Comparison of ENCODE assay signal across 8 cellular contexts in the genomic region with DNA sequence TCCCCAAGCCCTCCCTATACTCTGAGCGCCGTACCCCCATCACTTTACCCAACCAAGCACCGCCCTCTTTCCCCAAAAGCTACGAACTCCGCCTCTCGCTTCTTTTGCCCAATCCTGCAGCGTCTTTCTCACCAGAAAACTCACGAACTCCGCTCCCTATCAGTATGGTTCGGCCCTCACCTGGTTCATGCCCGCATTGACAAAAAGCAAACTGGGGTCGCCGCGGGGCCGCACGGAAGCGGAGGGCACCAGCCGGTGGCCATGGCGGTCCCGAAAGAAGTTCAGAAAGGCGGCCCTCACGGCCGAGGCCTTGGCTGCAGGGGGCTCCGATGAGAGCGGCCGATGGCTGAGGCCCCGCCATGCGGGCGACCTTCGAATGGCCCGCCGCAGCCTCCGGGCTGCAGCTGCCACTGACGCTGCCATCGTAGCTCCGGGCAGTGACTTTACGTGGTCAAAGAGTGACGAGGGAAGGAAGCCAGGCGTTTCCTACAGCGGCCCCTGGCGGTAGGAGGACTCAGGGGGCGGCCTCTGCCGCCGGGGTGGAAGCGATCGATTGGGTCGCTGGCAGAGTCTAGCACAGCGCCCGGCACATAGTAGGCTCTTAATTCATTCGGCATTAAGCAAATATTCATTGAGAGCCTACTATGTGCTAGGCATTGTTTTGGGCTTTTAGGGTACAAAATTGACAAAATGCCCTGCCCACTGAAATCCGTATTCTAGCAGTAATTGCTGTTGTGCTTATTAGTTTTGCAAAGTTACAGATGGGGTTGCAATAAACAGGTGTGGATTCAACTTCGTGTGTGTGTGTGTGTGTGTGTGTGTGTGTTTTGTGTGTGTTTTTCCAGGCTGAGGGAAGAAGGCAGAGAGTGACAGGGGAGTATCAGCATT. TPM values are rescaled to one million over a fixed set of nuclear protein-coding genes. Genes with fewer than 3 reads are reported as not detected.
DNase-seq lines count a peak whose midpoint lies in the region; ATAC-seq and TF ChIP-seq lines count a peak whose summit lies in the region.

TSS of gene AARS2 (minus strand) at position 447 of the 888 bp plus-strand sequence. CDS start at position 423, 24 bp downstream.

- peak; percentile 83 for TF ChIP-seq POLR2A in transverse colon (IDR thresholded peaks at IDR 0.05)

- ATAC-seq in HG02678 (IDR thresholded peaks at IDR 0.05; ENCODE audit: unreplicated experiment): peak; percentile 90

- H3K23ac ChIP-seq in trophoblast cell (ENCODE audit: low read length): no peak within 1 kb of the TSS

- intact Hi-C loops in cardiac septum (cut with DNase I): loop anchor here (5.0 kb wide), 1 partner anchor 46 kb away; the partner anchor contains the start of gene NFKBIE
- intact Hi-C loops in transverse colon (cut with DNase I; ENCODE audit: low total_unique reads): no loop called here

- peaks cover 24 to 26% of the 10 kb centered on the region in 2 experiments for H3K36me3 ChIP-seq in trophoblast cell (ENCODE audit: control insufficient read depth in 1 of 2, insufficient read depth in 2 of 2, low read length in 2 of 2)
- peaks cover 0 to 9% (median 0%) of the 10 kb centered on the region in 4 donors for H3K36me3 ChIP-seq in transverse colon

- H3K4me1 ChIP-seq in trophoblast cell (ENCODE audit: control insufficient read depth in 1 of 2, insufficient read depth in 2 of 2, low read length in 2 of 2): peaks cover 3 to 7% of the 10 kb centered on the region in 2 experiments
- H3K4me1 ChIP-seq in transverse colon: peaks cover 0 to 17% (median 11%) of the 10 kb centered on the region in 4 donors

- peaks cover 4% of the 10 kb centered on the region for H3K79me2 ChIP-seq in trophoblast cell (ENCODE audit: control insufficient read depth, insufficient read depth, low read length, poor library complexity)

- H2BK120ac ChIP-seq in trophoblast cell (ENCODE audit: insufficient read depth, low read length, poor library complexity): peak within 1 kb of the TSS; percentile 9

- H3K79me1 ChIP-seq in trophoblast cell (ENCODE audit: low read length): peaks cover 5% of the 10 kb centered on the region

- H2BK5ac ChIP-seq in trophoblast cell (ENCODE audit: low read depth, low read length, poor library complexity): peak within 1 kb of the TSS; percentile 81

- peak within 1 kb of the TSS; percentile 3 for H3K27ac ChIP-seq in trophoblast cell (ENCODE audit: low read depth, low read length)
- peak within 1 kb of the TSS; percentile 81 to 92 (median 88) for H3K27ac ChIP-seq in transverse colon

- peak within 1 kb of the TSS; percentile 86 for H4K8ac ChIP-seq in trophoblast cell (ENCODE audit: low read depth, low read length)

- no peak within 1 kb of the TSS for H2BK12ac ChIP-seq in trophoblast cell (ENCODE audit: low read length)

- TF ChIP-seq CTCF in GM12873 (IDR thresholded peaks at IDR 0.05; ENCODE audit: insufficient read depth, low read depth, low read length, missing control alignments): peak; percentile 100
- TF ChIP-seq CTCF in transverse colon (IDR thresholded peaks at IDR 0.05): peak; percentile 91 to 99 (median 97)

- H3K4ac ChIP-seq in trophoblast cell (ENCODE audit: low read depth, low read length): peak within 1 kb of the TSS; percentile 46

- H2AK5ac ChIP-seq in trophoblast cell (ENCODE audit: low read length): no peak within 1 kb of the TSS

- peak within 1 kb of the TSS; percentile 91 for H4K91ac ChIP-seq in trophoblast cell (ENCODE audit: low read depth, low read length)

- peak within 1 kb of the TSS; percentile 99 for H2AFZ ChIP-seq in trophoblast cell (ENCODE audit: insufficient read depth, low read length, poor library complexity)

- H3K9me3 ChIP-seq in trophoblast cell (ENCODE audit: insufficient read depth, low read depth, low read length) (peaks cover 4% of the 10 kb centered on the region), transverse colon (no peaks in the 10 kb centered on the region)

- peak within 1 kb of the TSS; percentile 58 for H3K14ac ChIP-seq in trophoblast cell (ENCODE audit: low read length)

- peak within 1 kb of the TSS; percentile 94 for H3K9ac ChIP-seq in trophoblast cell (ENCODE audit: low read length)

- H3K18ac ChIP-seq in trophoblast cell (ENCODE audit: low read length): peak within 1 kb of the TSS; percentile 91

- peak within 1 kb of the TSS; percentile 24 for H4K12ac ChIP-seq in trophoblast cell (ENCODE audit: low read depth, low read length)

- no peak for TF ChIP-seq EP300 in transverse colon (IDR thresholded peaks at IDR 0.05; ENCODE audit: low read depth)

- H3K4me3 ChIP-seq in trophoblast cell (ENCODE audit: low read depth, low read length) (peak within 1 kb of the TSS; percentile 94), transverse colon (peak within 1 kb of the TSS; percentile 67 to 96 (median 94))

- WGBS in trophoblast cell (ENCODE audit: extremely low coverage, insufficient coverage, insufficient read length): no CpG with 5 or more reads among the region's 52 CpGs
- WGBS in transverse colon (ENCODE audit: low coverage in 1 of 2), 2 donors: 0 to 2% methylated on average over 5 to 51 of the region's 52 CpGs

- DNase-seq in NCI-H1105 (lab: John Stamatoyannopoulos, UW) (peak; percentile 77), SW 1271 (lab: John Stamatoyannopoulos, UW) (peak; percentile 65 to 85), cardiac septum (ENCODE audit: low spot score) (peak; percentile 94), trophoblast cell (peak; percentile 93 to 98), transverse colon (peak; percentile 92)
- DNase-seq in activated naive CD8-positive, alpha-beta T cell treated with anti-CD3 and anti-CD28 coated beads, Interleukin-2, amount 50 U/mL, for 16 hours (ENCODE audit: low read depth, low spot score): peak; percentile 86

- H3K27me3 ChIP-seq in trophoblast cell (ENCODE audit: insufficient read depth, low read length) (no peaks in the 10 kb centered on the region), transverse colon (peaks cover 3% of the 10 kb centered on the region)

- H3K4me2 ChIP-seq in trophoblast cell (ENCODE audit: low read length): peak within 1 kb of the TSS; percentile 84

- in situ Hi-C loops in transverse colon (cut with MboI; ENCODE audit: low pct_ligation_motif_present in 1 of 4, low pct_unique_long_range_greater_than_20kb in 1 of 4, low sequenced_read_pairs in 3 of 4): no loop called here

RNA-seq across cellular contexts. Expression of gene AARS2, which starts in this region (rescaled TPM):
- total RNA-seq in cardiac septum (7.8 TPM), transverse colon (10 to 100 TPM in 3 of 4 donors, 1 to 10 TPM in 1; 9.1 to 18.3 (median 14.8) TPM)
- 7.1 and 7.3 TPM in 2 replicates for polyA plus RNA-seq in trophoblast cell (2013)

Comparison
In these comparisons a context has a peak if more than half of its experiments do, and no peak if none do; other contexts are left out.
1. Peak in every context shown above with its lines: DNase-seq, ATAC-seq, H3K4me3 ChIP-seq and H3K27ac ChIP-seq.